9 cellular contexts compared by ENCODE assay signal in genomic region chr5:148805323-148806290, GRCh38. TPM values are rescaled to one million over a fixed set of nuclear protein-coding genes. Genes with fewer than 3 reads are reported as not detected.
DNase-seq lines count a peak whose midpoint lies in the region; ATAC-seq, FAIRE-seq and TF ChIP-seq lines count a peak whose summit lies in the region.
"Had no signal": no experiment of that assay in that cellular context is flagged by ENCODE, and none has a peak within 500 bp of the region (broad histone marks: within the 10 kb centered on the region; RNA-seq: fewer than 3 reads in every experiment).

No MANE protein-coding gene starts in this region.

- FAIRE-seq in bronchial epithelial cell (lab: Jason Lieb, UNC) = no peak
- FAIRE-seq: keratinocyte had no signal

- H3K27me3 ChIP-seq in bronchial epithelial cell (ENCODE audit: control insufficient read depth, insufficient read depth, low read length) = no peaks in the 10 kb centered on the region

- no peak overlapping the region for H3K4me3 ChIP-seq in bronchial epithelial cell (ENCODE audit: low read depth, low read length)

- DNase-seq in DMS 273 (lab: John Stamatoyannopoulos, UW; ENCODE audit: unreplicated experiment) (peak; percentile 45), DMS 273 treated with DMSO at 0.1 percent for 48 hours (lab: John Stamatoyannopoulos, UW) (no peak), LHCN-M2 (ENCODE audit: low read depth) (peak; percentile 45), bronchial epithelial cell (ENCODE audit: low read depth) (peak; percentile 59), retina (peak; percentile 46), NCI-H1092 treated with DMSO at 0.1 percent for 48 hours (lab: John Stamatoyannopoulos, UW) (no peak), mucosa of gallbladder (ENCODE audit: low spot score) (no peak)

- no peaks in the 10 kb centered on the region for H3K36me3 ChIP-seq in bronchial epithelial cell (ENCODE audit: control insufficient read depth, insufficient read depth, low read length)

- peak; percentile 49 for ATAC-seq in GM21717 (IDR thresholded peaks at IDR 0.05; ENCODE audit: unreplicated experiment)

- TF ChIP-seq CTCF in bronchial epithelial cell (IDR thresholded peaks at IDR 0.05; ENCODE audit: insufficient read depth, low read length, severe bottlenecking) = no peak

RNA-seq across cellular contexts. Expression of gene ADRB2, which starts 20.8 kb away (rescaled TPM):
- total RNA-seq in LHCN-M2 (2014; rRNA removed) = 4.1 and 4.8 TPM in 2 replicates
- 3.4 TPM for polyA plus RNA-seq in LHCN-M2 (2012)
- 18.7 and 21.9 TPM in 2 replicates for total RNA-seq in bronchial epithelial cell
- 3.4 TPM for total RNA-seq in mucosa of gallbladder

Comparison
In these comparisons a context has a peak if more than half of its experiments do, and no peak if none do; other contexts are left out.
1. DNase-seq: peak in DMS 273 (single experiment), LHCN-M2 (single experiment), bronchial epithelial cell (single experiment) and retina (single experiment); none in DMS 273 treated with DMSO at 0.1 percent for 48 hours (single experiment), NCI-H1092 treated with DMSO at 0.1 percent for 48 hours (single experiment) and mucosa of gallbladder (single experiment).